ENCODE assay signal across 3 cellular contexts in genomic region chr22:27459955-27460354, GRCh38.
A peak's percentile ranks its signal among the peaks of the same experiment; 100 is the strongest.
TF ChIP-seq lines count a peak whose summit lies in the region.

No MANE protein-coding gene starts in this region.

TF ChIP-seq in HepG2, 621 proteins besides CTCF, POLR2A, EP300 and RAD21:
- TF ChIP-seq MAFK (conservative IDR thresholded peaks at IDR 0.05 in 1 of 2, IDR thresholded peaks at IDR 0.05 in 1 of 2; ENCODE audit: low read length in 2 of 2): peak; percentile 15 to 57; a peak in 2 of 4 replicates
- TF ChIP-seq CENPBD1 (CRISPR knock-in tag; IDR thresholded peaks at IDR 0.05; ENCODE audit: borderline replicate concordance, low read depth): no peak

TF ChIP-seq in H1, 55 proteins besides CTCF, POLR2A, EP300 and RAD21:
- TF ChIP-seq E2F6 (IDR thresholded peaks at IDR 0.05) (peak; percentile 79), EGR1 (IDR thresholded peaks at IDR 0.05; ENCODE audit: borderline replicate concordance, low read depth, low read length) (no peak), MAX (IDR thresholded peaks at IDR 0.05) (peak; percentile 47; the same call in 1 of the 2 replicates)

TF ChIP-seq in GM23338, 12 proteins besides CTCF, POLR2A, EP300 and RAD21:
- TF ChIP-seq EZH2 (IDR thresholded peaks at IDR 0.05; ENCODE audit: low read depth, unreplicated experiment) (no peak), STAT1 (IDR thresholded peaks at IDR 0.05; ENCODE audit: unreplicated experiment) (no peak), NANOG (IDR thresholded peaks at IDR 0.05; ENCODE audit: borderline replicate concordance) (no peak), ZNF114 (CRISPR knock-in tag; IDR thresholded peaks at IDR 0.05) (no peak), CREB1 (CRISPR knock-in tag; IDR thresholded peaks at IDR 0.05; ENCODE audit: low read depth) (no peak), POLR2AphosphoS5 (IDR thresholded peaks at IDR 0.05; ENCODE audit: low read depth) (no peak), JUNB (IDR thresholded peaks at IDR 0.05; ENCODE audit: unreplicated experiment) (no peak), ZNF331 (CRISPR knock-in tag; IDR thresholded peaks at IDR 0.05; ENCODE audit: low read depth) (no peak), EZH2phosphoT487 (IDR thresholded peaks at IDR 0.05; ENCODE audit: unreplicated experiment) (no peak)
- TF ChIP-seq, protein P1, sequence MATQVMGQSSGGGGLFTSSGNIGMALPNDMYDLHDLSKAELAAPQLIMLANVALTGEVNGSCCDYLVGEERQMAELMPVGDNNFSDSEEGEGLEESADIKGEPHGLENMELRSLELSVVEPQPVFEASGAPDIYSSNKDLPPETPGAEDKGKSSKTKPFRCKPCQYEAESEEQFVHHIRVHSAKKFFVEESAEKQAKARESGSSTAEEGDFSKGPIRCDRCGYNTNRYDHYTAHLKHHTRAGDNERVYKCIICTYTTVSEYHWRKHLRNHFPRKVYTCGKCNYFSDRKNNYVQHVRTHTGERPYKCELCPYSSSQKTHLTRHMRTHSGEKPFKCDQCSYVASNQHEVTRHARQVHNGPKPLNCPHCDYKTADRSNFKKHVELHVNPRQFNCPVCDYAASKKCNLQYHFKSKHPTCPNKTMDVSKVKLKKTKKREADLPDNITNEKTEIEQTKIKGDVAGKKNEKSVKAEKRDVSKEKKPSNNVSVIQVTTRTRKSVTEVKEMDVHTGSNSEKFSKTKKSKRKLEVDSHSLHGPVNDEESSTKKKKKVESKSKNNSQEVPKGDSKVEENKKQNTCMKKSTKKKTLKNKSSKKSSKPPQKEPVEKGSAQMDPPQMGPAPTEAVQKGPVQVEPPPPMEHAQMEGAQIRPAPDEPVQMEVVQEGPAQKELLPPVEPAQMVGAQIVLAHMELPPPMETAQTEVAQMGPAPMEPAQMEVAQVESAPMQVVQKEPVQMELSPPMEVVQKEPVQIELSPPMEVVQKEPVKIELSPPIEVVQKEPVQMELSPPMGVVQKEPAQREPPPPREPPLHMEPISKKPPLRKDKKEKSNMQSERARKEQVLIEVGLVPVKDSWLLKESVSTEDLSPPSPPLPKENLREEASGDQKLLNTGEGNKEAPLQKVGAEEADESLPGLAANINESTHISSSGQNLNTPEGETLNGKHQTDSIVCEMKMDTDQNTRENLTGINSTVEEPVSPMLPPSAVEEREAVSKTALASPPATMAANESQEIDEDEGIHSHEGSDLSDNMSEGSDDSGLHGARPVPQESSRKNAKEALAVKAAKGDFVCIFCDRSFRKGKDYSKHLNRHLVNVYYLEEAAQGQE (IDR thresholded peaks at IDR 0.05; ENCODE audit: unreplicated experiment): no peak
- TF ChIP-seq, protein P2, sequence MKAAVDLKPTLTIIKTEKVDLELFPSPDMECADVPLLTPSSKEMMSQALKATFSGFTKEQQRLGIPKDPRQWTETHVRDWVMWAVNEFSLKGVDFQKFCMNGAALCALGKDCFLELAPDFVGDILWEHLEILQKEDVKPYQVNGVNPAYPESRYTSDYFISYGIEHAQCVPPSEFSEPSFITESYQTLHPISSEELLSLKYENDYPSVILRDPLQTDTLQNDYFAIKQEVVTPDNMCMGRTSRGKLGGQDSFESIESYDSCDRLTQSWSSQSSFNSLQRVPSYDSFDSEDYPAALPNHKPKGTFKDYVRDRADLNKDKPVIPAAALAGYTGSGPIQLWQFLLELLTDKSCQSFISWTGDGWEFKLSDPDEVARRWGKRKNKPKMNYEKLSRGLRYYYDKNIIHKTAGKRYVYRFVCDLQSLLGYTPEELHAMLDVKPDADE (IDR thresholded peaks at IDR 0.05): no peak
- TF ChIP-seq, protein P3, sequence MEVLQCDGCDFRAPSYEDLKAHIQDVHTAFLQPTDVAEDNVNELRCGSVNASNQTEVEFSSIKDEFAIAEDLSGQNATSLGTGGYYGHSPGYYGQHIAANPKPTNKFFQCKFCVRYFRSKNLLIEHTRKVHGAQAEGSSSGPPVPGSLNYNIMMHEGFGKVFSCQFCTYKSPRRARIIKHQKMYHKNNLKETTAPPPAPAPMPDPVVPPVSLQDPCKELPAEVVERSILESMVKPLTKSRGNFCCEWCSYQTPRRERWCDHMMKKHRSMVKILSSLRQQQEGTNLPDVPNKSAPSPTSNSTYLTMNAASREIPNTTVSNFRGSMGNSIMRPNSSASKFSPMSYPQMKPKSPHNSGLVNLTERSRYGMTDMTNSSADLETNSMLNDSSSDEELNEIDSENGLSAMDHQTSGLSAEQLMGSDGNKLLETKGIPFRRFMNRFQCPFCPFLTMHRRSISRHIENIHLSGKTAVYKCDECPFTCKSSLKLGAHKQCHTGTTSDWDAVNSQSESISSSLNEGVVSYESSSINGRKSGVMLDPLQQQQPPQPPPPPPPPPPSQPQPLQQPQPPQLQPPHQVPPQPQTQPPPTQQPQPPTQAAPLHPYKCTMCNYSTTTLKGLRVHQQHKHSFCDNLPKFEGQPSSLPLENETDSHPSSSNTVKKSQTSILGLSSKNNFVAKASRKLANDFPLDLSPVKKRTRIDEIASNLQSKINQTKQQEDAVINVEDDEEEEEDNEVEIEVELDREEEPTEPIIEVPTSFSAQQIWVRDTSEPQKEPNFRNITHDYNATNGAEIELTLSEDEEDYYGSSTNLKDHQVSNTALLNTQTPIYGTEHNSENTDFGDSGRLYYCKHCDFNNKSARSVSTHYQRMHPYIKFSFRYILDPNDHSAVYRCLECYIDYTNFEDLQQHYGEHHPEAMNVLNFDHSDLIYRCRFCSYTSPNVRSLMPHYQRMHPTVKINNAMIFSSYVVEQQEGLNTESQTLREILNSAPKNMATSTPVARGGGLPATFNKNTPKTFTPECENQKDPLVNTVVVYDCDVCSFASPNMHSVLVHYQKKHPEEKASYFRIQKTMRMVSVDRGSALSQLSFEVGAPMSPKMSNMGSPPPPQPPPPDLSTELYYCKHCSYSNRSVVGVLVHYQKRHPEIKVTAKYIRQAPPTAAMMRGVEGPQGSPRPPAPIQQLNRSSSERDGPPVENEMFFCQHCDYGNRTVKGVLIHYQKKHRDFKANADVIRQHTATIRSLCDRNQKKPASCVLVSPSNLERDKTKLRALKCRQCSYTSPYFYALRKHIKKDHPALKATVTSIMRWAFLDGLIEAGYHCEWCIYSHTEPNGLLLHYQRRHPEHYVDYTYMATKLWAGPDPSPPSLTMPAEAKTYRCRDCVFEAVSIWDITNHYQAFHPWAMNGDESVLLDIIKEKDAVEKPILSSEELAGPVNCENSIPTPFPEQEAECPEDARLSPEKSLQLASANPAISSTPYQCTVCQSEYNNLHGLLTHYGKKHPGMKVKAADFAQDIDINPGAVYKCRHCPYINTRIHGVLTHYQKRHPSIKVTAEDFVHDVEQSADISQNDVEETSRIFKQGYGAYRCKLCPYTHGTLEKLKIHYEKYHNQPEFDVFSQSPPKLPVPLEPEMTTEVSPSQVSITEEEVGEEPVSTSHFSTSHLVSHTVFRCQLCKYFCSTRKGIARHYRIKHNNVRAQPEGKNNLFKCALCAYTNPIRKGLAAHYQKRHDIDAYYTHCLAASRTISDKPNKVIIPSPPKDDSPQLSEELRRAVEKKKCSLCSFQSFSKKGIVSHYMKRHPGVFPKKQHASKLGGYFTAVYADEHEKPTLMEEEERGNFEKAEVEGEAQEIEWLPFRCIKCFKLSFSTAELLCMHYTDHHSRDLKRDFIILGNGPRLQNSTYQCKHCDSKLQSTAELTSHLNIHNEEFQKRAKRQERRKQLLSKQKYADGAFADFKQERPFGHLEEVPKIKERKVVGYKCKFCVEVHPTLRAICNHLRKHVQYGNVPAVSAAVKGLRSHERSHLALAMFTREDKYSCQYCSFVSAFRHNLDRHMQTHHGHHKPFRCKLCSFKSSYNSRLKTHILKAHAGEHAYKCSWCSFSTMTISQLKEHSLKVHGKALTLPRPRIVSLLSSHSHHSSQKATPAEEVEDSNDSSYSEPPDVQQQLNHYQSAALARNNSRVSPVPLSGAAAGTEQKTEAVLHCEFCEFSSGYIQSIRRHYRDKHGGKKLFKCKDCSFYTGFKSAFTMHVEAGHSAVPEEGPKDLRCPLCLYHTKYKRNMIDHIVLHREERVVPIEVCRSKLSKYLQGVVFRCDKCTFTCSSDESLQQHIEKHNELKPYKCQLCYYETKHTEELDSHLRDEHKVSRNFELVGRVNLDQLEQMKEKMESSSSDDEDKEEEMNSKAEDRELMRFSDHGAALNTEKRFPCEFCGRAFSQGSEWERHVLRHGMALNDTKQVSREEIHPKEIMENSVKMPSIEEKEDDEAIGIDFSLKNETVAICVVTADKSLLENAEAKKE (CRISPR knock-in tag; IDR thresholded peaks at IDR 0.05): no peak
